In the genomic region with DNA sequence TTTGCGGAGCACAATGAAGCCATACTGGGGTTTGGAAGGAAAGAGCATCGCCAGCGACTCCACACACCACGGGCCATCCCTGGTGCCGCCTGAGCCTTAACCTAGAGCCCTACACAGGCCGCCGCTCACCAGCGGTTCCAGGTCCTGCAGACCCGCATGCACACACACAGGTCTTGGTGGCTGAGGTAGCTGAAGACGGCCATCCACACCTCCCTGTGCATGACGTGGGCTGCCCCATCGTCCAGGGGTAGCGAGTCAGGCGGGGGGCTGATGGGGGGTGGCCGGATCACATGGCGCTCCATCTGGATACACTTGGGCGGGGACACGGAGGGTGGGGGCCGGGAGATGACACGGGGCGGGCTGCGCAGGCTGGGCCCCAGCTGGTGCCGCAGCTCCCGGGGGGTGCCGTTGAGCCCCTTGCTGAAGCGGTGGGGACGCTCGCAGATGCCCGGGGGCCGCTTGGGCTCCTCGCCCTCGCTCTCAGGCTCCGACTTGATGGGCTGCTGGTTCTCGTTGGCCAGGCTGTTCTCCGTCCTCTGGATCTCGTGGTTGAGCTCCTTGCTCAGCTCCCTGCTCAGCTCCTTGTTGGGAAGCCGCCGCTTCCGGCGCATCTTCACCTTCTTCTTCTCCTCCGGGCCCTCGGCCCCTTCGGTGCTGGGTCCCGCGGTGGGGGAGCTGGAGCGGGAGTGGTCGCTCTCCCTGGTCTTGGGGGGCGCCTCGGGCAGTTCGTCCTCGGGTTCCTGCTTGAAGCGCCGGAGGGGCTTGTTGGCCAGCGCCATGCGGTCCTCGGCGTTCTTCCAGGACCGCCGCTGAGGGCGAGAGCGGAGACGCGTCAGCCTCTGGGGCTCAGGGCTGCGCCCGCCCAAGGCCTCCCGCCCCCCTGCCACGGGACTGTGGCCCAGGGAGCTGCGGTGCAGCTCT, we compare ENCODE assay signal across 1 cellular context.
TF ChIP-seq lines count a peak whose summit lies in the region.

No MANE protein-coding gene starts in this region.

TF ChIP-seq in SK-N-SH treated with all-trans-retinoic acid at 6 μM for 48 hours, 23 proteins besides CTCF, POLR2A, EP300 and RAD21 (continued from another document):
- TF ChIP-seq, protein P1, sequence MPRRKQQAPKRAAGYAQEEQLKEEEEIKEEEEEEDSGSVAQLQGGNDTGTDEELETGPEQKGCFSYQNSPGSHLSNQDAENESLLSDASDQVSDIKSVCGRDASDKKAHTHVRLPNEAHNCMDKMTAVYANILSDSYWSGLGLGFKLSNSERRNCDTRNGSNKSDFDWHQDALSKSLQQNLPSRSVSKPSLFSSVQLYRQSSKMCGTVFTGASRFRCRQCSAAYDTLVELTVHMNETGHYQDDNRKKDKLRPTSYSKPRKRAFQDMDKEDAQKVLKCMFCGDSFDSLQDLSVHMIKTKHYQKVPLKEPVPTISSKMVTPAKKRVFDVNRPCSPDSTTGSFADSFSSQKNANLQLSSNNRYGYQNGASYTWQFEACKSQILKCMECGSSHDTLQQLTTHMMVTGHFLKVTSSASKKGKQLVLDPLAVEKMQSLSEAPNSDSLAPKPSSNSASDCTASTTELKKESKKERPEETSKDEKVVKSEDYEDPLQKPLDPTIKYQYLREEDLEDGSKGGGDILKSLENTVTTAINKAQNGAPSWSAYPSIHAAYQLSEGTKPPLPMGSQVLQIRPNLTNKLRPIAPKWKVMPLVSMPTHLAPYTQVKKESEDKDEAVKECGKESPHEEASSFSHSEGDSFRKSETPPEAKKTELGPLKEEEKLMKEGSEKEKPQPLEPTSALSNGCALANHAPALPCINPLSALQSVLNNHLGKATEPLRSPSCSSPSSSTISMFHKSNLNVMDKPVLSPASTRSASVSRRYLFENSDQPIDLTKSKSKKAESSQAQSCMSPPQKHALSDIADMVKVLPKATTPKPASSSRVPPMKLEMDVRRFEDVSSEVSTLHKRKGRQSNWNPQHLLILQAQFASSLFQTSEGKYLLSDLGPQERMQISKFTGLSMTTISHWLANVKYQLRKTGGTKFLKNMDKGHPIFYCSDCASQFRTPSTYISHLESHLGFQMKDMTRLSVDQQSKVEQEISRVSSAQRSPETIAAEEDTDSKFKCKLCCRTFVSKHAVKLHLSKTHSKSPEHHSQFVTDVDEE (CRISPR knock-in tag; IDR thresholded peaks at IDR 0.05): no peak
- TF ChIP-seq ZNF565 (CRISPR knock-in tag; conservative IDR thresholded peaks at IDR 0.05; ENCODE audit: low read depth): no peak
- TF ChIP-seq ZFP30 (CRISPR knock-in tag; IDR thresholded peaks at IDR 0.05): no peak
